8 cellular contexts compared by ENCODE assay signal in genomic region chr2:234951386-234952269, GRCh38. TPM values are rescaled to one million over a fixed set of nuclear protein-coding genes. Genes with fewer than 3 reads are reported as not detected.
A peak's percentile ranks its signal among the peaks of the same experiment; 100 is the strongest.
DNase-seq lines count a peak whose midpoint lies in the region; ATAC-seq and TF ChIP-seq lines count a peak whose summit lies in the region.

A gene with protein sequence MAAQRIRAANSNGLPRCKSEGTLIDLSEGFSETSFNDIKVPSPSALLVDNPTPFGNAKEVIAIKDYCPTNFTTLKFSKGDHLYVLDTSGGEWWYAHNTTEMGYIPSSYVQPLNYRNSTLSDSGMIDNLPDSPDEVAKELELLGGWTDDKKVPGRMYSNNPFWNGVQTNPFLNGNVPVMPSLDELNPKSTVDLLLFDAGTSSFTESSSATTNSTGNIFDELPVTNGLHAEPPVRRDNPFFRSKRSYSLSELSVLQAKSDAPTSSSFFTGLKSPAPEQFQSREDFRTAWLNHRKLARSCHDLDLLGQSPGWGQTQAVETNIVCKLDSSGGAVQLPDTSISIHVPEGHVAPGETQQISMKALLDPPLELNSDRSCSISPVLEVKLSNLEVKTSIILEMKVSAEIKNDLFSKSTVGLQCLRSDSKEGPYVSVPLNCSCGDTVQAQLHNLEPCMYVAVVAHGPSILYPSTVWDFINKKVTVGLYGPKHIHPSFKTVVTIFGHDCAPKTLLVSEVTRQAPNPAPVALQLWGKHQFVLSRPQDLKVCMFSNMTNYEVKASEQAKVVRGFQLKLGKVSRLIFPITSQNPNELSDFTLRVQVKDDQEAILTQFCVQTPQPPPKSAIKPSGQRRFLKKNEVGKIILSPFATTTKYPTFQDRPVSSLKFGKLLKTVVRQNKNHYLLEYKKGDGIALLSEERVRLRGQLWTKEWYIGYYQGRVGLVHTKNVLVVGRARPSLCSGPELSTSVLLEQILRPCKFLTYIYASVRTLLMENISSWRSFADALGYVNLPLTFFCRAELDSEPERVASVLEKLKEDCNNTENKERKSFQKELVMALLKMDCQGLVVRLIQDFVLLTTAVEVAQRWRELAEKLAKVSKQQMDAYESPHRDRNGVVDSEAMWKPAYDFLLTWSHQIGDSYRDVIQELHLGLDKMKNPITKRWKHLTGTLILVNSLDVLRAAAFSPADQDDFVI (plus strand): TSS chr2:234952017. CDS start chr2:235035003, 82,986 bp downstream.

- H3K9me3 ChIP-seq in CD4-positive, alpha-beta T cell (ENCODE audit: control insufficient read depth, low read length) = no peaks in the 10 kb centered on the region
- H3K9me3 ChIP-seq in ectodermal cell (ENCODE audit: control insufficient read depth, low read length) = no peaks in the 10 kb centered on the region
- no peaks in the 10 kb centered on the region for H3K9me3 ChIP-seq in right lobe of liver

- intact Hi-C loops in CD4-positive, alpha-beta T cell (cut with DNase I, micrococcal nuclease) = no loop called here
- intact Hi-C loops in activated B cell treated with CpG ODN at 0.5 μM for 24 hours (cut with micrococcal nuclease) = loop anchor here (5.0 kb wide), 2 partner anchors 96 to 399 kb away; no protein-coding TSS in a partner anchor
- intact Hi-C loops in right lobe of liver (cut with DNase I) = no loop called here

- H3K4me1 Mint-ChIP-seq in CD4-positive, alpha-beta T cell (ENCODE audit: low read depth) = peaks cover 10% of the 10 kb centered on the region
- peaks cover 15% of the 10 kb centered on the region for H3K4me1 Mint-ChIP-seq in activated B cell treated with CpG ODN at 0.5 μM for 24 hours

- peaks cover 85% of the 10 kb centered on the region for H3K27me3 Mint-ChIP-seq in CD4-positive, alpha-beta T cell
- peaks cover 54% of the 10 kb centered on the region for H3K27me3 Mint-ChIP-seq in activated B cell treated with CpG ODN at 0.5 μM for 24 hours

- no peak for ATAC-seq in CD4-positive, alpha-beta T cell (ENCODE audit: poor library complexity)
- ATAC-seq in activated B cell treated with CpG ODN at 0.5 μM for 24 hours (ENCODE audit: low read depth) (peak; percentile 91), right lobe of liver (peak; percentile 83 to 91 (median 88)), GM19397 (IDR thresholded peaks at IDR 0.05; ENCODE audit: unreplicated experiment) (no peak), GM18909 (IDR thresholded peaks at IDR 0.05; ENCODE audit: poor library complexity, unreplicated experiment) (no peak)

- CTCF ChIA-PET in CD4-positive, alpha-beta T cell (lab: Charles Lee) = no interaction called here
- CTCF ChIA-PET in activated B cell treated with CpG ODN at 0.5 μM for 24 hours (lab: Charles Lee) = interaction anchor here (0.9 kb wide), 1 partner anchor 45 kb away, joined by 3 read pairs; no protein-coding TSS in a partner anchor

- H3K36me3 ChIP-seq in ectodermal cell (ENCODE audit: control insufficient read depth, insufficient read depth, low read length) (no peaks in the 10 kb centered on the region), right lobe of liver (no peaks in the 10 kb centered on the region)

- TF ChIP-seq CTCF in CD4-positive, alpha-beta T cell (IDR thresholded peaks at IDR 0.05) = no peak
- no peak for TF ChIP-seq CTCF in activated B cell treated with CpG ODN at 0.5 μM for 24 hours (IDR thresholded peaks at IDR 0.05)
- no peak for TF ChIP-seq CTCF in right lobe of liver (IDR thresholded peaks at IDR 0.05)

- peak within 1 kb of the TSS; percentile 83 for H3K4me3 Mint-ChIP-seq in CD4-positive, alpha-beta T cell
- H3K4me3 Mint-ChIP-seq in activated B cell treated with CpG ODN at 0.5 μM for 24 hours = peak within 1 kb of the TSS; percentile 84

- H3K4me1 ChIP-seq in ectodermal cell (ENCODE audit: control insufficient read depth, insufficient read depth, low read length) (peaks cover 31% of the 10 kb centered on the region), right lobe of liver (peaks cover 0 to 25% (median 7%) of the 10 kb centered on the region in 4 donors)

- TF ChIP-seq POLR2A in right lobe of liver (IDR thresholded peaks at IDR 0.05) = peak; percentile 66

- 1% methylated on average over 110 to 113 of the region's 113 CpGs for WGBS in ectodermal cell, 2 experiments
- 0% methylated on average over 18 of the region's 113 CpGs for WGBS in right lobe of liver (ENCODE audit: insufficient coverage, low coverage, low lambda C conversion rate, missing lambda C conversion rate)

- peaks cover 67% of the 10 kb centered on the region for H3K27me3 ChIP-seq in CD4-positive, alpha-beta T cell (ENCODE audit: control insufficient read depth, insufficient read depth, low read length)
- H3K27me3 ChIP-seq in ectodermal cell (ENCODE audit: control insufficient read depth, insufficient read depth, low read length, poor library complexity, severe bottlenecking) (peaks cover 20% of the 10 kb centered on the region), right lobe of liver (no peaks in the 10 kb centered on the region)

- H3K4me3 ChIP-seq in ectodermal cell (ENCODE audit: insufficient read depth, low read depth, low read length) (peak within 1 kb of the TSS; percentile 86), right lobe of liver (peak within 1 kb of the TSS; percentile 65 to 86 (median 71))

- H3K27ac ChIP-seq in CD4-positive, alpha-beta T cell (ENCODE audit: low read depth, low read length) = no peak within 1 kb of the TSS
- H3K27ac ChIP-seq in ectodermal cell (ENCODE audit: insufficient read depth, low read depth, low read length, poor library complexity, severe bottlenecking) = no peak within 1 kb of the TSS
- peak within 1 kb of the TSS; percentile 74 to 96 (median 94) for H3K27ac ChIP-seq in right lobe of liver

- DNase-seq in CD4-positive, alpha-beta T cell = peak in 6 of 10 experiments; percentile 2 to 39 (median 8)
- DNase-seq in LoVo (ENCODE audit: low spot score) (peak; percentile 80), activated B cell treated with CpG ODN at 0.5 μM for 24 hours (peak; percentile 60), right lobe of liver (peak; percentile 91 to 94 (median 92))
- DNase-seq in stimulated activated CD4-positive, alpha-beta T cell treated with anti-CD3 and anti-CD28 coated beads, TNF-alpha, amount 100 ng/mL, for 24 hours (ENCODE audit: low read depth in 3 of 3) = peak in 2 of 3 experiments; percentile 15 to 61

- H3K36me3 Mint-ChIP-seq in CD4-positive, alpha-beta T cell (ENCODE audit: low read depth) = no peaks in the 10 kb centered on the region
- no peaks in the 10 kb centered on the region for H3K36me3 Mint-ChIP-seq in activated B cell treated with CpG ODN at 0.5 μM for 24 hours (ENCODE audit: low read depth)

- POLR2A ChIA-PET in CD4-positive, alpha-beta T cell (lab: Charles Lee) = no interaction called here
- POLR2A ChIA-PET in activated B cell treated with CpG ODN at 0.5 μM for 24 hours (lab: Charles Lee) = no interaction called here

- H3K27ac Mint-ChIP-seq in CD4-positive, alpha-beta T cell = no peak within 1 kb of the TSS
- peak within 1 kb of the TSS; percentile 30 for H3K27ac Mint-ChIP-seq in activated B cell treated with CpG ODN at 0.5 μM for 24 hours

- no peaks in the 10 kb centered on the region for H3K9me3 Mint-ChIP-seq in CD4-positive, alpha-beta T cell
- H3K9me3 Mint-ChIP-seq in activated B cell treated with CpG ODN at 0.5 μM for 24 hours = no peaks in the 10 kb centered on the region

RNA-seq across cellular contexts. Expression of the gene that starts here (rescaled TPM):
- total RNA-seq in CD4-positive, alpha-beta T cell = under 1 TPM; 0.52 to 0.59 TPM
- total RNA-seq in activated B cell treated with CpG ODN at 0.5 μM for 24 hours (0.76 and 1.1 TPM in 2 replicates), right lobe of liver (10 to 100 TPM; 18.8 to 30.4 (median 26.3) TPM)
- polyA plus RNA-seq in ectodermal cell (2013, experiment 1 of 4) = 41.1 TPM
- polyA plus RNA-seq in ectodermal cell (2013, experiment 2 of 4) = 44.7 TPM
- 35.6 TPM for polyA plus RNA-seq in ectodermal cell (2013, experiment 3 of 4)
- polyA plus RNA-seq in ectodermal cell (2013, experiment 4 of 4) = 37.5 TPM

Comparison
In these comparisons a context has a peak if more than half of its experiments do, and no peak if none do; other contexts are left out.
1. Peak in DNase-seq in CD4-positive, alpha-beta T cell; RNA of the gene not detected or under 1 TPM.
2. ATAC-seq: peak in activated B cell treated with CpG ODN at 0.5 μM for 24 hours (single experiment) and right lobe of liver (4 of 4); none in CD4-positive, alpha-beta T cell (single experiment), GM19397 (single experiment) and GM18909 (single experiment).
3. DNase-seq: peak in every context shown above with its lines; median percentile 92 in right lobe of liver; 80 in LoVo; 60 in activated B cell treated with CpG ODN at 0.5 μM for 24 hours; 38 in stimulated activated CD4-positive, alpha-beta T cell treated with anti-CD3 and anti-CD28 coated beads, TNF-alpha, amount 100 ng/mL, for 24 hours; 8 in CD4-positive, alpha-beta T cell.
4. H3K27ac ChIP-seq: peak in right lobe of liver (3 of 3); none in CD4-positive, alpha-beta T cell (single experiment) and ectodermal cell (single experiment).